Comparison of ENCODE assay signal across 11 cellular contexts in genomic region chr18:43893001-43893637, GRCh38.
A peak's percentile ranks its signal among the peaks of the same experiment; 100 is the strongest.
DNase-seq lines count a peak whose midpoint lies in the region; ATAC-seq, FAIRE-seq and TF ChIP-seq lines count a peak whose summit lies in the region.
"Had no signal": no experiment of that assay in that cellular context is flagged by ENCODE, and none has a peak within 500 bp of the region (broad histone marks: within the 10 kb centered on the region; RNA-seq: fewer than 3 reads in every experiment).

No MANE protein-coding gene starts in this region.

- peak overlapping the region; percentile 46 for H3K4me2 ChIP-seq in endothelial cell of umbilical vein (ENCODE audit: insufficient read depth, low read length)

- CTCF ChIA-PET in endothelial cell of umbilical vein (lab: Charles Lee) (interaction anchor here (1.4 to 1.6 kb wide), 3 partner anchors 9 to 187 kb away, joined by 3 to 6 read pairs (median 4); no protein-coding TSS in a partner anchor), Caco-2 (lab: Charles Lee) (no interaction called here)

- TF ChIP-seq CTCF in endothelial cell of umbilical vein (IDR thresholded peaks at IDR 0.05; ENCODE audit: extremely low read depth in 1 of 2, insufficient read depth in 1 of 2, low read depth in 1 of 2, low read length in 2 of 2) (no peak), nephron progenitor cell (IDR thresholded peaks at IDR 0.05) (no peak), Caco-2 (IDR thresholded peaks at IDR 0.05; ENCODE audit: insufficient read depth in 1 of 2, low read depth in 1 of 2, low read length in 1 of 2, severe bottlenecking in 1 of 2, unreplicated experiment in 1 of 2) (no peak)

- H3K27me3 ChIP-seq in endothelial cell of umbilical vein (ENCODE audit: control insufficient read depth in 2 of 2, insufficient read depth in 2 of 2, low read length in 2 of 2) = no peaks in the 10 kb centered on the region
- H3K27me3 ChIP-seq in Caco-2 (replicated peaks; ENCODE audit: control insufficient read depth, insufficient read depth, low read length) = no peaks in the 10 kb centered on the region

- BruUV-seq in endothelial cell of umbilical vein (replicated peaks; lab: Mats Ljungman, UMichigan) (no TSS peak), Caco-2 (replicated peaks; lab: Mats Ljungman, UMichigan) (no TSS peak)

- intact Hi-C loops in endothelial cell of umbilical vein (cut with micrococcal nuclease) (no loop called here), Caco-2 (cut with micrococcal nuclease; ENCODE audit: unreplicated experiment) (no loop called here)

- H2AFZ ChIP-seq in endothelial cell of umbilical vein (ENCODE audit: low read depth, low read length) = no peak overlapping the region

- DNase-seq in AG20443 (ENCODE audit: low spot score) = peak; percentile 69
- DNase-seq in M059J (ENCODE audit: low read depth) = peak; percentile 96
- peak; percentile 91 for DNase-seq in endothelial cell of umbilical vein (ENCODE audit: low read depth, low spot score)
- DNase-seq in nephron progenitor cell = peak; percentile 32
- no peak for DNase-seq in stimulated activated naive CD8-positive, alpha-beta T cell treated with anti-CD3 and anti-CD28 coated beads, Interleukin-15, Interleukin-2, amounts not matched to agents 100 U/mL and 50 U/mL, for 24 hours
- DNase-seq in DMS 273 treated with DMSO at 0.1 percent for 48 hours (lab: John Stamatoyannopoulos, UW) = no peak
- DNase-seq in effector memory CD8-positive, alpha-beta T cell = no peak
- no peak for DNase-seq in Caco-2
- DNase-seq: NK-92 treated with Interleukin-12 subunit alpha and Interleukin-12 subunit beta, amount 100 ng/mL, for 24 hours had no signal

- H3K4me3 ChIP-seq in endothelial cell of umbilical vein (replicated peaks in 1 of 3; ENCODE audit: insufficient read depth in 1 of 3, low read depth in 1 of 3, low read length in 3 of 3) (no peak overlapping the region), Caco-2 (ENCODE audit: low read depth, low read length) (no peak overlapping the region)

- H3K27ac ChIP-seq in endothelial cell of umbilical vein (ENCODE audit: insufficient read depth, low read depth, low read length) = peak overlapping the region; percentile 27

- no peaks in the 10 kb centered on the region for H4K20me1 ChIP-seq in endothelial cell of umbilical vein (replicated peaks; ENCODE audit: control insufficient read depth, extremely low read depth, insufficient read depth, low read length)

- POLR2A ChIA-PET in endothelial cell of umbilical vein (lab: Charles Lee) = no interaction called here
- POLR2A ChIA-PET in Caco-2 (lab: Charles Lee) = no interaction called here

- H3K4me1 ChIP-seq in endothelial cell of umbilical vein (ENCODE audit: control insufficient read depth, extremely low read depth, insufficient read depth, low read length) (peaks cover 15% of the 10 kb centered on the region), Caco-2 (no peaks in the 10 kb centered on the region)

- H3K79me2 ChIP-seq in endothelial cell of umbilical vein (ENCODE audit: control insufficient read depth, insufficient read depth, low read length) = no peaks in the 10 kb centered on the region

- H3K4me3 Mint-ChIP-seq in nephron progenitor cell (no peak overlapping the region), Caco-2 (ENCODE audit: unreplicated experiment) (no peak overlapping the region)
- no peak overlapping the region for H3K4me3 Mint-ChIP-seq in effector memory CD8-positive, alpha-beta T cell
- H3K4me3 Mint-ChIP-seq: dendritic cell treated with granulocyte-macrophage colony-stimulating factor and Interleukin-4, amounts not matched to agents 40 ng/mL and 50 ng/mL, for 4 days had no signal

- H3K36me3 ChIP-seq in endothelial cell of umbilical vein (ENCODE audit: control insufficient read depth in 2 of 2, extremely low read depth in 1 of 2, insufficient read depth in 2 of 2, low read length in 2 of 2) (no peaks in the 10 kb centered on the region), Caco-2 (ENCODE audit: control insufficient read depth, insufficient read depth, low read length) (no peaks in the 10 kb centered on the region)

- TF ChIP-seq POLR2A in endothelial cell of umbilical vein (IDR thresholded peaks at IDR 0.05; ENCODE audit: low read depth, low read length) = no peak

- peaks cover 10% of the 10 kb centered on the region for H3K36me3 Mint-ChIP-seq in nephron progenitor cell (ENCODE audit: low read depth)
- peaks cover 3% of the 10 kb centered on the region for H3K36me3 Mint-ChIP-seq in effector memory CD8-positive, alpha-beta T cell (ENCODE audit: insufficient read depth)
- no peaks in the 10 kb centered on the region for H3K36me3 Mint-ChIP-seq in Caco-2 (ENCODE audit: insufficient read depth, unreplicated experiment)

- no peaks in the 10 kb centered on the region for H3K9me1 ChIP-seq in endothelial cell of umbilical vein (replicated peaks; ENCODE audit: control insufficient read depth, extremely low read depth, insufficient read depth, low read length)

- peaks cover 26% of the 10 kb centered on the region for H3K4me1 Mint-ChIP-seq in nephron progenitor cell
- H3K4me1 Mint-ChIP-seq in effector memory CD8-positive, alpha-beta T cell (ENCODE audit: low read depth in 2 of 2) = no peaks in the 10 kb centered on the region
- H3K4me1 Mint-ChIP-seq in Caco-2 (ENCODE audit: low read depth, unreplicated experiment) = no peaks in the 10 kb centered on the region

- peak; percentile 59 for FAIRE-seq in endothelial cell of umbilical vein (lab: Jason Lieb, UNC)
- FAIRE-seq: TTC549 had no signal

- no peaks in the 10 kb centered on the region for H3K9me3 ChIP-seq in endothelial cell of umbilical vein (replicated peaks; ENCODE audit: control insufficient read depth, insufficient read depth, low read length)
- no peaks in the 10 kb centered on the region for H3K9me3 ChIP-seq in Caco-2

- H3K27ac Mint-ChIP-seq in nephron progenitor cell (peak overlapping the region; percentile 85), Caco-2 (ENCODE audit: unreplicated experiment) (no peak overlapping the region)
- H3K27ac Mint-ChIP-seq in effector memory CD8-positive, alpha-beta T cell = no peak overlapping the region
- H3K27ac Mint-ChIP-seq: dendritic cell treated with granulocyte-macrophage colony-stimulating factor and Interleukin-4, amounts not matched to agents 40 ng/mL and 50 ng/mL, for 4 days had no signal

- no peak for ATAC-seq in stimulated activated naive CD8-positive, alpha-beta T cell treated with anti-CD3 and anti-CD28 coated beads, Interleukin-15, Interleukin-2, amounts not matched to agents 100 U/mL and 50 U/mL, for 24 hours
- no peak for ATAC-seq in effector memory CD8-positive, alpha-beta T cell (replicated peaks)

- H3K27me3 Mint-ChIP-seq in nephron progenitor cell (ENCODE audit: low read depth, poor library complexity) (peaks cover 12% of the 10 kb centered on the region), Caco-2 (ENCODE audit: insufficient read depth, unreplicated experiment) (no peaks in the 10 kb centered on the region)
- no peaks in the 10 kb centered on the region for H3K27me3 Mint-ChIP-seq in effector memory CD8-positive, alpha-beta T cell
- H3K27me3 Mint-ChIP-seq: dendritic cell treated with granulocyte-macrophage colony-stimulating factor and Interleukin-4, amounts not matched to agents 40 ng/mL and 50 ng/mL, for 4 days had no signal

- no peak overlapping the region for H3K9ac ChIP-seq in endothelial cell of umbilical vein (replicated peaks; ENCODE audit: extremely low read depth, insufficient read depth, low read length)

- dilution Hi-C loops in endothelial cell of umbilical vein (cut with MboI; ENCODE audit: extremely low pct_ligation_motif_present, low sequenced_read_pairs) = no loop called here

- H3K9me3 Mint-ChIP-seq in nephron progenitor cell = peaks cover 18% of the 10 kb centered on the region
- H3K9me3 Mint-ChIP-seq in effector memory CD8-positive, alpha-beta T cell = peaks cover 4 to 24% of the 10 kb centered on the region in 2 donors
- H3K9me3 Mint-ChIP-seq in Caco-2 (ENCODE audit: unreplicated experiment) = no peaks in the 10 kb centered on the region

TF ChIP-seq in endothelial cell of umbilical vein, 7 proteins besides CTCF, POLR2A, EP300 and RAD21:
- TF ChIP-seq EZH2 (IDR thresholded peaks at IDR 0.05; ENCODE audit: borderline replicate concordance, low read depth, low read length, severe bottlenecking) (no peak), FOS (IDR thresholded peaks at IDR 0.05; ENCODE audit: borderline replicate concordance, insufficient read depth, low read length) (peak; percentile 100), POLR2AphosphoS5 (IDR thresholded peaks at IDR 0.05; ENCODE audit: insufficient read depth, low read depth, low read length) (peak; percentile 58), GATA2 (IDR thresholded peaks at IDR 0.05; ENCODE audit: insufficient read depth, insufficient read length, low read depth, low read length) (peak; percentile 79), JUN (IDR thresholded peaks at IDR 0.05; ENCODE audit: borderline replicate concordance, insufficient read depth, insufficient read length, low read depth) (peak; percentile 89), MAX (IDR thresholded peaks at IDR 0.05; ENCODE audit: insufficient read depth, insufficient read length) (no peak), MYC (IDR thresholded peaks at IDR 0.05; ENCODE audit: low read depth, low read length) (no peak)

Comparison
In these comparisons a context has a peak if more than half of its experiments do, and no peak if none do; other contexts are left out.
1. DNase-seq: peak in AG20443 (single experiment), M059J (single experiment), endothelial cell of umbilical vein (single experiment) and nephron progenitor cell (single experiment); none in stimulated activated naive CD8-positive, alpha-beta T cell treated with anti-CD3 and anti-CD28 coated beads, Interleukin-15, Interleukin-2, amounts not matched to agents 100 U/mL and 50 U/mL, for 24 hours (single experiment), DMS 273 treated with DMSO at 0.1 percent for 48 hours (single experiment), effector memory CD8-positive, alpha-beta T cell (0 of 3) and Caco-2 (0 of 2).